In the genomic region with DNA sequence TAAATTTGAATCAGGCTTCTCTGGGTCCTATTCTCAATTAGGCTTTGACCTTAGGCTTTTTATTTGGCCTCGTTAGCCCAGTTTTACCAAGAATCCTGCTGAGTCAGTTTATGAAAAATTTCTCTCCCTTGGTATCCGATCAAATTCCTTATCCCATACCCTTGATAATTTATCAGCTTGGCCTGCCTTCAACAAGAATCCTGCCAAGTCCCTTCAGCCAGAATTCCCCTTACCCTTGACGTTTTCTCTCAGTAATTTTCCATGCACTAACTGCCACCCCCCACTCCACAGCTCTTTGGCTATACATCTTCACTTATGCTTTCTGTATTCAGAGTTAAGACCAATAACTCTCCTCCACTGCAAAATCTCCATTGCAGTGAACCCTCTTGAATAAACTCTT, we compare ENCODE assay signal across 18 cellular contexts.
A peak's percentile ranks its signal among the peaks of the same experiment; 100 is the strongest.
DNase-seq lines count a peak whose midpoint lies in the region; ATAC-seq and TF ChIP-seq lines count a peak whose summit lies in the region.
"Had no signal": no experiment of that assay in that cellular context is flagged by ENCODE, and none has a peak within 500 bp of the region (broad histone marks: within the 10 kb centered on the region; RNA-seq: fewer than 3 reads in every experiment).

No MANE protein-coding gene starts in this region.

- CTCF ChIA-PET in CD4-positive, alpha-beta T cell (lab: Charles Lee), result interaction anchor here (0.7 to 1.2 kb wide), 2 partner anchors 16 to 52 kb away, joined by 3 to 4 read pairs; no protein-coding TSS in a partner anchor

- peak in 1 of 6 experiments; percentile 4 for TF ChIP-seq CTCF in adrenal gland (IDR thresholded peaks at IDR 0.05)
- no peak for TF ChIP-seq CTCF in dorsolateral prefrontal cortex (IDR thresholded peaks at IDR 0.05 in 54 of 56, conservative IDR thresholded peaks at IDR 0.05 in 2 of 56; ENCODE audit: low read depth in 1 of 56, partially characterized antibody in 56 of 56)
- no peak for TF ChIP-seq CTCF in nephron (IDR thresholded peaks at IDR 0.05; ENCODE audit: unreplicated experiment in 3 of 3)
- TF ChIP-seq CTCF in CD4-positive, alpha-beta T cell (IDR thresholded peaks at IDR 0.05), result no peak

- TF ChIP-seq POLR2A in adrenal gland (IDR thresholded peaks at IDR 0.05), result no peak

- H3K9me3 ChIP-seq in adrenal gland (replicated peaks in 1 of 3), result no peaks in the 10 kb centered on the region
- no peaks in the 10 kb centered on the region for H3K9me3 ChIP-seq in CD4-positive, alpha-beta T cell (ENCODE audit: control insufficient read depth, low read length)
- H3K9me3 ChIP-seq: A549, BE2C, HAP-1 had no signal

- intact Hi-C loops in adrenal gland (cut with DNase I) (no loop called here), dorsolateral prefrontal cortex (cut with DNase I) (loop anchor here in 1 of 2 donors (10.0 kb wide), 2 partner anchors 218 to 262 kb away; no protein-coding TSS in a partner anchor)
- intact Hi-C loops in CD4-positive, alpha-beta T cell (cut with DNase I, micrococcal nuclease), result no loop called here

- no peak overlapping the region for H3K4me3 Mint-ChIP-seq in nephron
- no peak overlapping the region for H3K4me3 Mint-ChIP-seq in CD4-positive, alpha-beta T cell
- H3K4me3 Mint-ChIP-seq: CD8-positive, alpha-beta T cell had no signal

- H3K27me3 ChIP-seq in adrenal gland (no peaks in the 10 kb centered on the region), dorsolateral prefrontal cortex (no peaks in the 10 kb centered on the region)
- H3K27me3 ChIP-seq in CD4-positive, alpha-beta T cell (ENCODE audit: control insufficient read depth, insufficient read depth, low read length), result no peaks in the 10 kb centered on the region
- H3K27me3 ChIP-seq: BE2C had no signal

- peaks cover 29 to 50% of the 10 kb centered on the region in 2 donors for H3K4me1 ChIP-seq in adrenal gland (replicated peaks in 1 of 2)
- H3K4me1 ChIP-seq: A549, HAP-1 had no signal

- 23 to 28% (median 25%) methylated on average over 3 of the region's 3 CpGs for WGBS in adrenal gland, 4 donors

- no peaks in the 10 kb centered on the region for H3K36me3 Mint-ChIP-seq in nephron (ENCODE audit: low read depth)
- no peaks in the 10 kb centered on the region for H3K36me3 Mint-ChIP-seq in CD4-positive, alpha-beta T cell (ENCODE audit: low read depth)
- H3K36me3 Mint-ChIP-seq: CD8-positive, alpha-beta T cell had no signal

- peaks cover 8% of the 10 kb centered on the region for H3K4me1 Mint-ChIP-seq in nephron
- no peaks in the 10 kb centered on the region for H3K4me1 Mint-ChIP-seq in CD4-positive, alpha-beta T cell (ENCODE audit: low read depth)

- H3K27me3 Mint-ChIP-seq in nephron (ENCODE audit: low read depth), result no peaks in the 10 kb centered on the region
- H3K27me3 Mint-ChIP-seq in CD4-positive, alpha-beta T cell, result no peaks in the 10 kb centered on the region

- no peak for ATAC-seq in CD4-positive, alpha-beta T cell (ENCODE audit: poor library complexity)
- no peak for ATAC-seq in GM18517 (IDR thresholded peaks at IDR 0.05; ENCODE audit: unreplicated experiment)
- ATAC-seq: A549; CD8-positive, alpha-beta T cell; HepG2 had no signal

- peak; percentile 45 to 77 (median 64) for DNase-seq in adrenal gland
- DNase-seq in dorsolateral prefrontal cortex, result no peak
- no peak for DNase-seq in activated CD8-positive, alpha-beta memory T cell treated with anti-CD3 and anti-CD28 coated beads, Interleukin-2, amount 50 U/mL, for 48 hours
- DNase-seq in CD4-positive, alpha-beta T cell, result no peak
- DNase-seq: BE2C; CD8-positive, alpha-beta T cell; COR-L47; DMS153; DMS79 treated with DMSO at 0.1 percent for 48 hours; EL; GOT3 had no signal

- H3K27ac ChIP-seq in adrenal gland (peak overlapping the region; percentile 45 to 70 (median 58)), dorsolateral prefrontal cortex (peak overlapping the region in 52 of 59 donors; percentile 4 to 89 (median 60)), temporal lobe (ENCODE audit: low read depth, low read length) (peak overlapping the region; percentile 17)
- no peak overlapping the region for H3K27ac ChIP-seq in CD4-positive, alpha-beta T cell (ENCODE audit: low read depth, low read length)
- H3K27ac ChIP-seq: A549, C4-2B had no signal

- peak overlapping the region in 2 of 3 experiments; percentile 3 to 68 for H3K27ac Mint-ChIP-seq in nephron
- H3K27ac Mint-ChIP-seq in CD4-positive, alpha-beta T cell, result no peak overlapping the region
- H3K27ac Mint-ChIP-seq: CD8-positive, alpha-beta T cell had no signal

- H3K36me3 ChIP-seq in adrenal gland (replicated peaks in 1 of 2), result no peaks in the 10 kb centered on the region
- H3K36me3 ChIP-seq: HAP-1 had no signal

- POLR2A ChIA-PET in CD4-positive, alpha-beta T cell (lab: Charles Lee), result interaction anchor here (0.6 kb wide), 1 partner anchor 728 kb away, joined by 4 read pairs; no protein-coding TSS in a partner anchor

- no peaks in the 10 kb centered on the region for H3K9me3 Mint-ChIP-seq in nephron
- peaks cover 3% of the 10 kb centered on the region for H3K9me3 Mint-ChIP-seq in CD4-positive, alpha-beta T cell

- H3K4me3 ChIP-seq in adrenal gland (no peak overlapping the region), dorsolateral prefrontal cortex (no peak overlapping the region)
- H3K4me3 ChIP-seq: A549, HAP-1 had no signal

Comparison
In these comparisons a context has a peak if more than half of its experiments do, and no peak if none do; other contexts are left out.
1. DNase-seq: peak in adrenal gland (7 of 7); none in dorsolateral prefrontal cortex (0 of 10), activated CD8-positive, alpha-beta memory T cell treated with anti-CD3 and anti-CD28 coated beads, Interleukin-2, amount 50 U/mL, for 48 hours (single experiment) and CD4-positive, alpha-beta T cell (0 of 10).